ENCODE assay signal across 19 cellular contexts in the genomic region with DNA sequence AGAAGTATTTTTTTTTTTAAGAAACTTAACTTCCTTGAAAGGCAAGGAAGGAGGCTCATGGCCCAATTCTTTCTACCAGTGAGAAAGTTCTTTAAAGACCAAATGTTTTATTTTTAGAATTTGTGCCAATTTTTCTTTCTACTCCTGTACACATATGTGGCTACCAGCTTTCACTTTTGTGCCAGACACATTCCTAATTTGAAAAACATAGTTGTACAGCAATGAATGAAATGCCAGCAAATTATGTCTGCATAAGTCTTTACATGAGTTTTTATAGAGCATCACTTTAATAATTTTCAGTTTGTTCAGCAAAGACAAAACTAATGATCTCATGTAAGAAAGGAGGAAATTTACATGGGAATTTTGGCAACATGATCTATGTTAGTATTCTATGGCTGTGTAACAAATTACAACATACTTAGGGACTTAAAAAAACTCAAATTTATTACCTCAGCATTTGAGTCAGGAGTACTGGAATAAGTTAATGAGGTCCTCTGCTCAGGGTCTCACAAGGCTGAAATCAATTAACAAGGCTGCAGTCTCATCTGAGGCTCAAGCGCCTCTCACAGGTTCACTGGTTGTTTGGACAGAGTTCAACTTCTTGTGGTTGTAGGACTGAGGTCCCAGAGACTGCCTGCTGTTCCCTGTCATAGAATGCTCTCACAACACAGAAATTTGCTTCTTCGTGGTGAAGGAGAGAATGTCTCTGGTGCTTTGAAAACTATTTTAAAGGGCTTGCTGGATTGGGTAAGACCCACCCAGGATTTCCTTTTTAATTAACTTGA.
DNase-seq lines count a peak whose midpoint lies in the region; ATAC-seq and TF ChIP-seq lines count a peak whose summit lies in the region.
"Had no signal": no experiment of that assay in that cellular context is flagged by ENCODE, and none has a peak within 500 bp of the region (broad histone marks: within the 10 kb centered on the region; RNA-seq: fewer than 3 reads in every experiment).

No MANE protein-coding gene starts in this region.

- no peaks in the 10 kb centered on the region for H3K36me3 ChIP-seq in SJCRH30
- H3K36me3 ChIP-seq in effector memory CD4-positive, alpha-beta T cell (ENCODE audit: control insufficient read depth, insufficient read depth, low read length), result no peaks in the 10 kb centered on the region
- H3K36me3 ChIP-seq: BE2C, SJSA1 had no signal

- ATAC-seq in HG02885 (IDR thresholded peaks at IDR 0.05; ENCODE audit: poor library complexity, unreplicated experiment) (no peak), GM21360 (IDR thresholded peaks at IDR 0.05; ENCODE audit: unreplicated experiment) (no peak)
- ATAC-seq: K562 had no signal

- H3K4me3 ChIP-seq in SJCRH30, result no peak overlapping the region
- no peak overlapping the region for H3K4me3 ChIP-seq in astrocyte of the spinal cord (ENCODE audit: low read depth, low read length)
- H3K4me3 ChIP-seq in fibroblast of villous mesenchyme (ENCODE audit: low read depth, low read length), result no peak overlapping the region
- no peak overlapping the region for H3K4me3 ChIP-seq in effector memory CD4-positive, alpha-beta T cell (ENCODE audit: insufficient read depth, low read depth, low read length, poor library complexity, severe bottlenecking)
- H3K4me3 ChIP-seq: K562, PC-9, SJSA1 had no signal

- H3K9me3 ChIP-seq in SJCRH30 (replicated peaks), result peaks cover 5% of the 10 kb centered on the region; the same call in 1 of the 2 replicates
- H3K9me3 ChIP-seq in effector memory CD4-positive, alpha-beta T cell (ENCODE audit: control insufficient read depth, low read length), result no peaks in the 10 kb centered on the region
- H3K9me3 ChIP-seq: BE2C, Caco-2, SJSA1 had no signal

- no peaks in the 10 kb centered on the region for H3K27me3 ChIP-seq in SJCRH30
- no peaks in the 10 kb centered on the region for H3K27me3 ChIP-seq in effector memory CD4-positive, alpha-beta T cell (replicated peaks; ENCODE audit: control insufficient read depth, insufficient read depth, low read length, poor library complexity, severe bottlenecking)
- H3K27me3 ChIP-seq: BE2C, SJSA1 had no signal

- TF ChIP-seq CTCF in astrocyte of the spinal cord (IDR thresholded peaks at IDR 0.05; ENCODE audit: low read depth, low read length) (no peak), fibroblast of villous mesenchyme (IDR thresholded peaks at IDR 0.05; ENCODE audit: insufficient read depth, low read depth, low read length) (no peak)

- DNase-seq in EH (ENCODE audit: low read depth) (peak; percentile 44), SJCRH30 (peak; percentile 21 to 63), astrocyte of the spinal cord (ENCODE audit: low read depth, low spot score) (peak; percentile 54), fibroblast of villous mesenchyme (ENCODE audit: low read depth) (peak; percentile 20), NCI-H2227 (lab: John Stamatoyannopoulos, UW; ENCODE audit: unreplicated experiment) (no peak)
- no peak for DNase-seq in effector memory CD4-positive, alpha-beta T cell
- DNase-seq: 8988T; BE2C; Caco-2; CD4-positive, CD25-positive, alpha-beta regulatory T cell; DMS153; NCI-H187 treated with DMSO at 0.1 percent for 48 hours; NCI-H226; NCI-H526; PC-9 had no signal

- 0 out of 2 replicates have a peak overlapping the region, but pooled peaks have one; percentile 98 for H3K27ac ChIP-seq in SJCRH30
- no peak overlapping the region for H3K27ac ChIP-seq in effector memory CD4-positive, alpha-beta T cell (ENCODE audit: insufficient read depth, low read length, poor library complexity, severe bottlenecking)
- H3K27ac ChIP-seq: PC-9, SJSA1 had no signal

- peaks cover 30% of the 10 kb centered on the region for H3K4me1 ChIP-seq in SJCRH30
- no peaks in the 10 kb centered on the region for H3K4me1 ChIP-seq in effector memory CD4-positive, alpha-beta T cell (ENCODE audit: control insufficient read depth, insufficient read depth, low read length, poor library complexity, severe bottlenecking)
- H3K4me1 ChIP-seq: Caco-2, SJSA1 had no signal

- in situ Hi-C loops in astrocyte of the spinal cord (cut with HindIII; ENCODE audit: low sequenced_read_pairs), result no loop called here

Comparison
In these comparisons a context has a peak if more than half of its experiments do, and no peak if none do; other contexts are left out.
1. DNase-seq: peak in EH (single experiment), SJCRH30 (2 of 2), astrocyte of the spinal cord (single experiment) and fibroblast of villous mesenchyme (single experiment); none in NCI-H2227 (single experiment) and effector memory CD4-positive, alpha-beta T cell (0 of 3).